ENCODE assay signal across 2 cellular contexts in genomic region chr7:101368422-101369165, GRCh38.
TF ChIP-seq lines count a peak whose summit lies in the region.

No MANE protein-coding gene starts in this region.

TF ChIP-seq in A549, 52 proteins besides CTCF, POLR2A, EP300 and RAD21:
- TF ChIP-seq MAFK (IDR thresholded peaks at IDR 0.05; ENCODE audit: partially characterized antibody), result peak; percentile 58
- no peak for TF ChIP-seq CBX2 (IDR thresholded peaks at IDR 0.05; ENCODE audit: borderline replicate concordance, low read depth)
- TF ChIP-seq KDM5A (IDR thresholded peaks at IDR 0.05), result no peak
- peak; percentile 94 for TF ChIP-seq RFX5 (IDR thresholded peaks at IDR 0.05)

TF ChIP-seq in WTC11, 78 proteins besides CTCF, POLR2A, EP300 and RAD21 (continued from another document):
- TF ChIP-seq ZNF423 (CRISPR knock-in tag; IDR thresholded peaks at IDR 0.05), result no peak
- no peak for TF ChIP-seq ZNF532 (CRISPR knock-in tag; IDR thresholded peaks at IDR 0.05; ENCODE audit: borderline replicate concordance)
